In genomic region chr15:90362936-90363212, GRCh38 we compare ENCODE assay signal across 12 cellular contexts. TPM values are rescaled to one million over a fixed set of nuclear protein-coding genes. Genes with fewer than 3 reads are reported as not detected.
DNase-seq lines count a peak whose midpoint lies in the region; ATAC-seq, FAIRE-seq and TF ChIP-seq lines count a peak whose summit lies in the region.
"Had no signal": no experiment of that assay in that cellular context is flagged by ENCODE, and none has a peak within 500 bp of the region (broad histone marks: within the 10 kb centered on the region; RNA-seq: fewer than 3 reads in every experiment).

No MANE protein-coding gene starts in this region.

- no peaks in the 10 kb centered on the region for H3K9me2 ChIP-seq in PC-3 (replicated peaks; ENCODE audit: low read length)

- peak overlapping the region; percentile 74 for H3K27ac ChIP-seq in PC-3 (ENCODE audit: low read length)
- peak overlapping the region; percentile 96 for H3K27ac ChIP-seq in epithelial cell of prostate
- no peak overlapping the region for H3K27ac ChIP-seq in kidney (ENCODE audit: low read depth in 2 of 2, low read length in 2 of 2)

- FAIRE-seq in kidney (lab: Jason Lieb, UNC), result no peak
- FAIRE-seq: TTC549 had no signal

- peak; percentile 78 for DNase-seq in AG08396 (ENCODE audit: low spot score)
- DNase-seq in PC-3, result peak; percentile 61
- no peak for DNase-seq in epithelial cell of prostate (ENCODE audit: low read depth, low spot score)
- DNase-seq in natural killer cell treated with Interleukin-12 subunit alpha and Interleukin-12 subunit beta and Interleukin-15 and Interleukin-18, amount 100 ng/mL, for 72 hours (ENCODE audit: low spot score), result no peak
- DNase-seq in activated T-cell treated with anti-CD3 and anti-CD28 coated beads, Interleukin-2, amount 50 U/mL, for 4 hours, result no peak
- no peak for DNase-seq in kidney
- DNase-seq: DMS79, Kasumi-1, thyroid gland had no signal

- intact Hi-C loops in PC-3 (cut with micrococcal nuclease), result loop anchor here (1.0 to 5.0 kb wide), 4 partner anchors 25 to 119 kb away; partner anchors contain the start of gene IQGAP1
- intact Hi-C loops in kidney (cut with DNase I), result no loop called here

- no peaks in the 10 kb centered on the region for H3K36me3 ChIP-seq in PC-3 (ENCODE audit: low read depth, low read length)
- H3K36me3 ChIP-seq in kidney (ENCODE audit: control insufficient read depth in 1 of 2, insufficient read depth in 2 of 2, low read length in 2 of 2), result no peaks in the 10 kb centered on the region
- H3K36me3 ChIP-seq: thyroid gland had no signal

- CTCF ChIA-PET in PC-3 (lab: Charles Lee), result interaction anchor here (1.0 kb wide), 1 partner anchor 119 kb away, joined by 12 read pairs; no protein-coding TSS in a partner anchor

- H3K4me2 ChIP-seq in PC-3 (ENCODE audit: low read length), result peak overlapping the region; percentile 49

- H3K9me3 ChIP-seq in PC-3 (ENCODE audit: low read length), result no peaks in the 10 kb centered on the region
- no peaks in the 10 kb centered on the region for H3K9me3 ChIP-seq in kidney (ENCODE audit: control insufficient read depth in 1 of 2, low read length in 2 of 2)
- H3K9me3 ChIP-seq: thyroid gland had no signal

- peak overlapping the region; percentile 71 to 85 for H3K27ac Mint-ChIP-seq in natural killer cell treated with Interleukin-12 subunit alpha and Interleukin-12 subunit beta and Interleukin-15 and Interleukin-18, amount 100 ng/mL, for 72 hours

- H2AFZ ChIP-seq in PC-3 (ENCODE audit: low read length), result no peak overlapping the region; the same call in 1 of the 2 replicates

- peaks cover 29 to 33% of the 10 kb centered on the region in 2 donors for H3K4me1 Mint-ChIP-seq in natural killer cell treated with Interleukin-12 subunit alpha and Interleukin-12 subunit beta and Interleukin-15 and Interleukin-18, amount 100 ng/mL, for 72 hours (ENCODE audit: low read depth in 2 of 2)
- H3K4me1 Mint-ChIP-seq in activated T-cell treated with anti-CD3 and anti-CD28 coated beads, Interleukin-2, amount 50 U/mL, for 4 hours (ENCODE audit: low read depth), result peaks cover 21% of the 10 kb centered on the region

- H3K9ac ChIP-seq in PC-3 (ENCODE audit: low read length), result no peak overlapping the region
- no peak overlapping the region for H3K9ac ChIP-seq in kidney (ENCODE audit: low read length in 2 of 2)

- H3K27me3 Mint-ChIP-seq in natural killer cell treated with Interleukin-12 subunit alpha and Interleukin-12 subunit beta and Interleukin-15 and Interleukin-18, amount 100 ng/mL, for 72 hours, result no peaks in the 10 kb centered on the region
- H3K27me3 Mint-ChIP-seq in activated T-cell treated with anti-CD3 and anti-CD28 coated beads, Interleukin-2, amount 50 U/mL, for 4 hours (ENCODE audit: low read depth), result no peaks in the 10 kb centered on the region

- H3K27me3 ChIP-seq in PC-3 (ENCODE audit: low read length), result no peaks in the 10 kb centered on the region
- H3K27me3 ChIP-seq: thyroid gland had no signal

- H4K20me1 ChIP-seq in PC-3 (ENCODE audit: low read length), result no peaks in the 10 kb centered on the region

- POLR2A ChIA-PET in PC-3 (lab: Charles Lee; ENCODE audit: unreplicated experiment), result no interaction called here

- ATAC-seq in PC-3, result peak; percentile 48
- no peak for ATAC-seq in natural killer cell treated with Interleukin-12 subunit alpha and Interleukin-12 subunit beta and Interleukin-15 and Interleukin-18, amount 100 ng/mL, for 72 hours
- ATAC-seq in GM18873 (IDR thresholded peaks at IDR 0.05; ENCODE audit: low FRiP score, unreplicated experiment), result no peak
- ATAC-seq in GM21367 (IDR thresholded peaks at IDR 0.05; ENCODE audit: unreplicated experiment), result no peak
- no peak for ATAC-seq in activated T-cell treated with anti-CD3 and anti-CD28 coated beads, Interleukin-2, amount 50 U/mL, for 4 hours

- H3K4me3 Mint-ChIP-seq in natural killer cell treated with Interleukin-12 subunit alpha and Interleukin-12 subunit beta and Interleukin-15 and Interleukin-18, amount 100 ng/mL, for 72 hours, result peak overlapping the region; percentile 62
- H3K4me3 Mint-ChIP-seq in activated T-cell treated with anti-CD3 and anti-CD28 coated beads, Interleukin-2, amount 50 U/mL, for 4 hours, result no peak overlapping the region

- peaks cover 40% of the 10 kb centered on the region for H3K4me1 ChIP-seq in PC-3 (ENCODE audit: insufficient read depth, low read length)
- H3K4me1 ChIP-seq in kidney (ENCODE audit: control insufficient read depth in 1 of 2, insufficient read depth in 1 of 2, low read depth in 1 of 2, low read length in 2 of 2), result no peaks in the 10 kb centered on the region

- no peaks in the 10 kb centered on the region for H3K79me2 ChIP-seq in PC-3 (ENCODE audit: low read length)

- BruUV-seq in PC-3 (replicated peaks; lab: Mats Ljungman, UMichigan), result no TSS peak

- H3F3A ChIP-seq in PC-3 (ENCODE audit: low read length, unreplicated experiment), result peaks cover 4% of the 10 kb centered on the region

- H3K9me3 Mint-ChIP-seq in natural killer cell treated with Interleukin-12 subunit alpha and Interleukin-12 subunit beta and Interleukin-15 and Interleukin-18, amount 100 ng/mL, for 72 hours, result no peaks in the 10 kb centered on the region
- no peaks in the 10 kb centered on the region for H3K9me3 Mint-ChIP-seq in activated T-cell treated with anti-CD3 and anti-CD28 coated beads, Interleukin-2, amount 50 U/mL, for 4 hours

- TF ChIP-seq CTCF in PC-3 (conservative IDR thresholded peaks at IDR 0.05; ENCODE audit: low read depth, low read length) (no peak), kidney (IDR thresholded peaks at IDR 0.05; ENCODE audit: borderline replicate concordance, extremely low read depth, insufficient read depth) (no peak)

- no peaks in the 10 kb centered on the region for H3K36me3 Mint-ChIP-seq in natural killer cell treated with Interleukin-12 subunit alpha and Interleukin-12 subunit beta and Interleukin-15 and Interleukin-18, amount 100 ng/mL, for 72 hours
- H3K36me3 Mint-ChIP-seq in activated T-cell treated with anti-CD3 and anti-CD28 coated beads, Interleukin-2, amount 50 U/mL, for 4 hours (ENCODE audit: insufficient read depth), result no peaks in the 10 kb centered on the region

- H3K4me3 ChIP-seq in PC-3 (ENCODE audit: low read length), result no peak overlapping the region
- no peak overlapping the region for H3K4me3 ChIP-seq in kidney (ENCODE audit: low read length in 2 of 2)
- H3K4me3 ChIP-seq: thyroid gland had no signal

RNA-seq across cellular contexts. Expression of gene ZNF774, which starts 10.8 kb away (rescaled TPM):
- total RNA-seq in PC-3 (2014; rRNA removed) (1.1 and 1.9 TPM in 2 replicates), kidney (3.1 TPM)
- total RNA-seq in natural killer cell treated with Interleukin-12 subunit alpha and Interleukin-12 subunit beta and Interleukin-15 and Interleukin-18, amount 100 ng/mL, for 72 hours, result 1 to 10 TPM; 1.3 to 1.4 TPM
- total RNA-seq in activated T-cell treated with anti-CD3 and anti-CD28 coated beads, Interleukin-2, amount 50 U/mL, for 4 hours, result 1 to 10 TPM in 2 of 3 donors, under 1 TPM in 1; 0.46 to 1.2 (median 1.0) TPM
- polyA plus RNA-seq in kidney (ENCODE audit: insufficient read depth, low read depth, low replicate concordance), result 1.7 TPM

RNA-seq across cellular contexts. Expression of gene IQGAP1, which starts 25.2 kb away (rescaled TPM):
- total RNA-seq in PC-3 (2014; rRNA removed), result 139 and 148 TPM in 2 replicates
- 100 to 1,000 TPM; 222 to 382 TPM for total RNA-seq in natural killer cell treated with Interleukin-12 subunit alpha and Interleukin-12 subunit beta and Interleukin-15 and Interleukin-18, amount 100 ng/mL, for 72 hours
- total RNA-seq in activated T-cell treated with anti-CD3 and anti-CD28 coated beads, Interleukin-2, amount 50 U/mL, for 4 hours, result 10 to 100 TPM; 83.1 to 96.0 (median 91.4) TPM
- total RNA-seq in kidney, result 218 TPM
- polyA plus RNA-seq in kidney (ENCODE audit: insufficient read depth, low read depth, low replicate concordance), result 70.0 TPM

Comparison
In these comparisons a context has a peak if more than half of its experiments do, and no peak if none do; other contexts are left out.
1. DNase-seq: peak in AG08396 (single experiment) and PC-3 (single experiment); none in epithelial cell of prostate (single experiment), natural killer cell treated with Interleukin-12 subunit alpha and Interleukin-12 subunit beta and Interleukin-15 and Interleukin-18, amount 100 ng/mL, for 72 hours (single experiment), activated T-cell treated with anti-CD3 and anti-CD28 coated beads, Interleukin-2, amount 50 U/mL, for 4 hours (single experiment) and kidney (single experiment).
2. H3K27ac ChIP-seq: peak in PC-3 (single experiment) and epithelial cell of prostate (single experiment); none in kidney (0 of 2).